15 cellular contexts compared by ENCODE assay signal in the genomic region with DNA sequence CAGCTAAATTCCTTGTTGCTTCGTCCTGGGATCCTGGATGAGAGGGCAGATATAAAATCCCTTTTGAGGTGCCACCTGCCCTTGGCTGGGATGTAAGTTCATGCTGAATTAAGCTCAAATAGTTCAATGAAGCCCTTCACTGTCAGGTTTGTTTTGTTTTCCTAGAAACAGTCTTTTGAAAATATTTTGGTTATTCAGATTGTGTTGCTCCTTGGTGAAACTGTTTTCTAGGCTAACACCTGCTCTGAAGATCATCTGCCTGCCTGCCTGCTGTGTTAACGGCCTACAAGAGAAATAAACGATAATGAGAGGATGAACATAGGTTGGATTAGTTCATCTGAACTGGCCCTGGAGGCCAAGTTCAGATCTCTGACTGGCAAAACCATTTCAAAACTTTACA.
"Had no signal": no experiment of that assay in that cellular context is flagged by ENCODE, and none has a peak within 500 bp of the region (broad histone marks: within the 10 kb centered on the region; RNA-seq: fewer than 3 reads in every experiment).

No MANE protein-coding gene starts in this region.

- H3K9me3 ChIP-seq: testis had no signal

- H3K4me1 ChIP-seq: foreskin keratinocyte had no signal

- H3K4me3 Mint-ChIP-seq: activated CD8-positive, alpha-beta memory T cell treated with anti-CD3 and anti-CD28 coated beads, Interleukin-2, amount 10 ng/mL, durations not matched to agents 7 days and 5 days; activated naive CD8-positive, alpha-beta T cell; activated T-cell treated with anti-CD3 and anti-CD28 coated beads, Interleukin-2, amount 50 U/mL, for 4 hours; nephron; T-helper 2 cell treated with Interferon-gamma antibody and Interleukin-4, amounts not matched to agents 5 μg/mL and 100 μg/mL, for 36 hours had no signal

- H3K4me3 ChIP-seq: mucosa of descending colon, psoas muscle, testis had no signal

- H3K27ac Mint-ChIP-seq: activated CD8-positive, alpha-beta memory T cell treated with anti-CD3 and anti-CD28 coated beads, Interleukin-2, amount 10 ng/mL, durations not matched to agents 7 days and 5 days; activated naive CD8-positive, alpha-beta T cell; nephron; T-helper 2 cell treated with Interferon-gamma antibody and Interleukin-4, amounts not matched to agents 5 μg/mL and 100 μg/mL, for 36 hours had no signal

- H3K27ac ChIP-seq: foreskin keratinocyte, psoas muscle, testis had no signal

- DNase-seq: activated CD8-positive, alpha-beta memory T cell treated with anti-CD3 and anti-CD28 coated beads, Interleukin-2, amount 10 ng/mL, durations not matched to agents 7 days and 5 days; activated gamma-delta T cell; activated T-cell treated with anti-CD3 and anti-CD28 coated beads, Interleukin-2, amount 50 U/mL, for 4 hours; anterior cingulate cortex; head of caudate nucleus; left colon; mucosa of descending colon; psoas muscle; stimulated activated CD4-positive, alpha-beta T cell treated with anti-CD3 and anti-CD28 coated beads, Interleukin-2, amount 100 ng/mL, for 48 hours; stimulated activated naive CD8-positive, alpha-beta T cell treated with anti-CD3 and anti-CD28 coated beads, Interleukin-15, Interleukin-2, amounts not matched to agents 100 U/mL and 50 U/mL, for 24 hours; testis had no signal

- ATAC-seq: activated CD8-positive, alpha-beta memory T cell treated with anti-CD3 and anti-CD28 coated beads, Interleukin-2, amount 10 ng/mL, durations not matched to agents 7 days and 5 days; activated T-cell treated with anti-CD3 and anti-CD28 coated beads, Interleukin-2, amount 50 U/mL, for 4 hours; left colon; mucosa of descending colon; psoas muscle; stimulated activated naive CD8-positive, alpha-beta T cell treated with anti-CD3 and anti-CD28 coated beads, Interleukin-15, Interleukin-2, amounts not matched to agents 100 U/mL and 50 U/mL, for 24 hours had no signal

- H3K27me3 ChIP-seq: foreskin keratinocyte, testis had no signal

- H3K4me1 Mint-ChIP-seq: nephron had no signal

- H3K27me3 Mint-ChIP-seq: activated CD8-positive, alpha-beta memory T cell treated with anti-CD3 and anti-CD28 coated beads, Interleukin-2, amount 10 ng/mL, durations not matched to agents 7 days and 5 days; activated naive CD8-positive, alpha-beta T cell had no signal
